In the genomic region with DNA sequence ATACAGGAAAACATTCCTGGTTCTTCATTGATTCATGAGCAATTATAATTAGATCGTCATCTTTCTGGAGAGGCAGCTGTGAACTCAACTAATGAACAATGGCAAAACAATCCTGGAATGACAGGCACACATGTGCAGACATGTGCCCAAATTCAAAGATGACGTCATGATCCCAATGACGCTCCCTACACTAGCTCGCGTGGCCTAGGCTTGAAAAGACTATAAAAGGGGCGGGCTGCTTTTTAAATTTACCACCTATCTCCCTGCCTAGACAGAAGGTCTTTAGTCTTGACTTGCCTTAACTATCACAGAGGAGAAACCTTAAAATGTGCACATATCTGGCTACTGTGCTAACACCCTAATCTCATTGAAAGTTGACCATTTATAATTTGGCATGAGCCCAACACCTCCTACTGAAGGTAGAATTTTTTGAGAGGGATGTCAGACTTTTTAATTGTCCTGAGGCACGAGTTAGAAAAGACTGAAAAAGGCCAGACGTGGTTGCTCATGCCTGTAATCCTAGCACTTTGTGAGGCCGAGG, we compare ENCODE assay signal across 1 cellular context.
TF ChIP-seq lines count a peak whose summit lies in the region.

No MANE protein-coding gene starts in this region.

TF ChIP-seq in HEK293, 187 proteins besides CTCF, POLR2A, EP300 and RAD21 (continued from another document):
- no peak for TF ChIP-seq ZNF426 (tag by site-specific recombination; IDR thresholded peaks at IDR 0.05)
- peak; percentile 47; the same call in 1 of the 2 replicates for TF ChIP-seq WT1 (tag by site-specific recombination; IDR thresholded peaks at IDR 0.05)
- TF ChIP-seq, protein P1, sequence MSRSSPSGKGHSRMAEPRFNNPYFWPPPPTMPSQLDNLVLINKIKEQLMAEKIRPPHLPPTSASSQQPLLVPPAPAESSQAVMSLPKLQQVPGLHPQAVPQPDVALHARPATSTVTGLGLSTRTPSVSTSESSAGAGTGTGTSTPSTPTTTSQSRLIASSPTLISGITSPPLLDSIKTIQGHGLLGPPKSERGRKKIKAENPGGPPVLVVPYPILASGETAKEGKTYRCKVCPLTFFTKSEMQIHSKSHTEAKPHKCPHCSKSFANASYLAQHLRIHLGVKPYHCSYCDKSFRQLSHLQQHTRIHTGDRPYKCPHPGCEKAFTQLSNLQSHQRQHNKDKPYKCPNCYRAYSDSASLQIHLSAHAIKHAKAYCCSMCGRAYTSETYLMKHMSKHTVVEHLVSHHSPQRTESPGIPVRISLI (tag by site-specific recombination; IDR thresholded peaks at IDR 0.05) = peak; percentile 54; the same call in 1 of the 2 replicates
- TF ChIP-seq, protein P2, sequence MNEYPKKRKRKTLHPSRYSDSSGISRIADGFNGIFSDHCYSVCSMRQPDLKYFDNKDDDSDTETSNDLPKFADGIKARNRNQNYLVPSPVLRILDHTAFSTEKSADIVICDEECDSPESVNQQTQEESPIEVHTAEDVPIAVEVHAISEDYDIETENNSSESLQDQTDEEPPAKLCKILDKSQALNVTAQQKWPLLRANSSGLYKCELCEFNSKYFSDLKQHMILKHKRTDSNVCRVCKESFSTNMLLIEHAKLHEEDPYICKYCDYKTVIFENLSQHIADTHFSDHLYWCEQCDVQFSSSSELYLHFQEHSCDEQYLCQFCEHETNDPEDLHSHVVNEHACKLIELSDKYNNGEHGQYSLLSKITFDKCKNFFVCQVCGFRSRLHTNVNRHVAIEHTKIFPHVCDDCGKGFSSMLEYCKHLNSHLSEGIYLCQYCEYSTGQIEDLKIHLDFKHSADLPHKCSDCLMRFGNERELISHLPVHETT (tag by site-specific recombination; IDR thresholded peaks at IDR 0.05) = peak; percentile 89
- TF ChIP-seq, protein P3, sequence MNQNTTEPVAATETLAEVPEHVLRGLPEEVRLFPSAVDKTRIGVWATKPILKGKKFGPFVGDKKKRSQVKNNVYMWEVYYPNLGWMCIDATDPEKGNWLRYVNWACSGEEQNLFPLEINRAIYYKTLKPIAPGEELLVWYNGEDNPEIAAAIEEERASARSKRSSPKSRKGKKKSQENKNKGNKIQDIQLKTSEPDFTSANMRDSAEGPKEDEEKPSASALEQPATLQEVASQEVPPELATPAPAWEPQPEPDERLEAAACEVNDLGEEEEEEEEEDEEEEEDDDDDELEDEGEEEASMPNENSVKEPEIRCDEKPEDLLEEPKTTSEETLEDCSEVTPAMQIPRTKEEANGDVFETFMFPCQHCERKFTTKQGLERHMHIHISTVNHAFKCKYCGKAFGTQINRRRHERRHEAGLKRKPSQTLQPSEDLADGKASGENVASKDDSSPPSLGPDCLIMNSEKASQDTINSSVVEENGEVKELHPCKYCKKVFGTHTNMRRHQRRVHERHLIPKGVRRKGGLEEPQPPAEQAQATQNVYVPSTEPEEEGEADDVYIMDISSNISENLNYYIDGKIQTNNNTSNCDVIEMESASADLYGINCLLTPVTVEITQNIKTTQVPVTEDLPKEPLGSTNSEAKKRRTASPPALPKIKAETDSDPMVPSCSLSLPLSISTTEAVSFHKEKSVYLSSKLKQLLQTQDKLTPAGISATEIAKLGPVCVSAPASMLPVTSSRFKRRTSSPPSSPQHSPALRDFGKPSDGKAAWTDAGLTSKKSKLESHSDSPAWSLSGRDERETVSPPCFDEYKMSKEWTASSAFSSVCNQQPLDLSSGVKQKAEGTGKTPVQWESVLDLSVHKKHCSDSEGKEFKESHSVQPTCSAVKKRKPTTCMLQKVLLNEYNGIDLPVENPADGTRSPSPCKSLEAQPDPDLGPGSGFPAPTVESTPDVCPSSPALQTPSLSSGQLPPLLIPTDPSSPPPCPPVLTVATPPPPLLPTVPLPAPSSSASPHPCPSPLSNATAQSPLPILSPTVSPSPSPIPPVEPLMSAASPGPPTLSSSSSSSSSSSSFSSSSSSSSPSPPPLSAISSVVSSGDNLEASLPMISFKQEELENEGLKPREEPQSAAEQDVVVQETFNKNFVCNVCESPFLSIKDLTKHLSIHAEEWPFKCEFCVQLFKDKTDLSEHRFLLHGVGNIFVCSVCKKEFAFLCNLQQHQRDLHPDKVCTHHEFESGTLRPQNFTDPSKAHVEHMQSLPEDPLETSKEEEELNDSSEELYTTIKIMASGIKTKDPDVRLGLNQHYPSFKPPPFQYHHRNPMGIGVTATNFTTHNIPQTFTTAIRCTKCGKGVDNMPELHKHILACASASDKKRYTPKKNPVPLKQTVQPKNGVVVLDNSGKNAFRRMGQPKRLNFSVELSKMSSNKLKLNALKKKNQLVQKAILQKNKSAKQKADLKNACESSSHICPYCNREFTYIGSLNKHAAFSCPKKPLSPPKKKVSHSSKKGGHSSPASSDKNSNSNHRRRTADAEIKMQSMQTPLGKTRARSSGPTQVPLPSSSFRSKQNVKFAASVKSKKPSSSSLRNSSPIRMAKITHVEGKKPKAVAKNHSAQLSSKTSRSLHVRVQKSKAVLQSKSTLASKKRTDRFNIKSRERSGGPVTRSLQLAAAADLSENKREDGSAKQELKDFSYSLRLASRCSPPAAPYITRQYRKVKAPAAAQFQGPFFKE (tag by site-specific recombination; IDR thresholded peaks at IDR 0.05; ENCODE audit: borderline replicate concordance) = no peak
- TF ChIP-seq ZFP37 (tag by site-specific recombination; IDR thresholded peaks at IDR 0.05) = no peak
- peak; percentile 22; the same call in 1 of the 2 replicates for TF ChIP-seq ZSCAN23 (tag by site-specific recombination; IDR thresholded peaks at IDR 0.05)
- TF ChIP-seq ZNF175 (tag by site-specific recombination; IDR thresholded peaks at IDR 0.05) = no peak
- TF ChIP-seq ZNF366 (tag by site-specific recombination; conservative IDR thresholded peaks at IDR 0.05) = peak; percentile 85
- no peak for TF ChIP-seq ZNF510 (tag by site-specific recombination; IDR thresholded peaks at IDR 0.05; ENCODE audit: insufficient replicate concordance)
- peak; percentile 66 for TF ChIP-seq OSR2 (tag by site-specific recombination; IDR thresholded peaks at IDR 0.05)
- no peak for TF ChIP-seq ZNF157 (tag by site-specific recombination; IDR thresholded peaks at IDR 0.05)
- TF ChIP-seq SP3 (tag by site-specific recombination; IDR thresholded peaks at IDR 0.05) = 0 out of 2 replicates have a peak, but pooled peaks have one; percentile 30
- TF ChIP-seq ZNF10 (tag by site-specific recombination; IDR thresholded peaks at IDR 0.05) = no peak
- no peak for TF ChIP-seq ZNF791 (tag by site-specific recombination; IDR thresholded peaks at IDR 0.05)
- no peak for TF ChIP-seq ZNF549 (tag by site-specific recombination; IDR thresholded peaks at IDR 0.05)
- no peak for TF ChIP-seq RBAK (tag by site-specific recombination; IDR thresholded peaks at IDR 0.05)
- TF ChIP-seq, protein P4, sequence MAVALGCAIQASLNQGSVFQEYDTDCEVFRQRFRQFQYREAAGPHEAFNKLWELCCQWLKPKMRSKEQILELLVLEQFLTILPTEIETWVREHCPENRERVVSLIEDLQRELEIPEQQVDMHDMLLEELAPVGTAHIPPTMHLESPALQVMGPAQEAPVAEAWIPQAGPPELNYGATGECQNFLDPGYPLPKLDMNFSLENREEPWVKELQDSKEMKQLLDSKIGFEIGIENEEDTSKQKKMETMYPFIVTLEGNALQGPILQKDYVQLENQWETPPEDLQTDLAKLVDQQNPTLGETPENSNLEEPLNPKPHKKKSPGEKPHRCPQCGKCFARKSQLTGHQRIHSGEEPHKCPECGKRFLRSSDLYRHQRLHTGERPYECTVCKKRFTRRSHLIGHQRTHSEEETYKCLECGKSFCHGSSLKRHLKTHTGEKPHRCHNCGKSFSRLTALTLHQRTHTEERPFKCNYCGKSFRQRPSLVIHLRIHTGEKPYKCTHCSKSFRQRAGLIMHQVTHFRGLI (tag by site-specific recombination; IDR thresholded peaks at IDR 0.05) = peak; percentile 16; the same call in 1 of the 2 replicates
- TF ChIP-seq ZBTB1 (tag by site-specific recombination; IDR thresholded peaks at IDR 0.05) = no peak
- TF ChIP-seq IKZF3 (tag by site-specific recombination; IDR thresholded peaks at IDR 0.05) = peak; percentile 57; the same call in 1 of the 2 replicates
- peak; percentile 87; the same call in 1 of the 2 replicates for TF ChIP-seq ZNF558 (tag by site-specific recombination; IDR thresholded peaks at IDR 0.05)
- TF ChIP-seq ZNF19 (tag by site-specific recombination; IDR thresholded peaks at IDR 0.05; ENCODE audit: low read depth) = no peak
- peak; percentile 85 for TF ChIP-seq ZEB2 (tag by site-specific recombination; IDR thresholded peaks at IDR 0.05)
- TF ChIP-seq ZNF146 (tag by site-specific recombination; IDR thresholded peaks at IDR 0.05) = no peak
- TF ChIP-seq, protein P5, sequence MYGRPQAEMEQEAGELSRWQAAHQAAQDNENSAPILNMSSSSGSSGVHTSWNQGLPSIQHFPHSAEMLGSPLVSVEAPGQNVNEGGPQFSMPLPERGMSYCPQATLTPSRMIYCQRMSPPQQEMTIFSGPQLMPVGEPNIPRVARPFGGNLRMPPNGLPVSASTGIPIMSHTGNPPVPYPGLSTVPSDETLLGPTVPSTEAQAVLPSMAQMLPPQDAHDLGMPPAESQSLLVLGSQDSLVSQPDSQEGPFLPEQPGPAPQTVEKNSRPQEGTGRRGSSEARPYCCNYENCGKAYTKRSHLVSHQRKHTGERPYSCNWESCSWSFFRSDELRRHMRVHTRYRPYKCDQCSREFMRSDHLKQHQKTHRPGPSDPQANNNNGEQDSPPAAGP (tag by site-specific recombination; IDR thresholded peaks at IDR 0.05) = peak; percentile 90
- TF ChIP-seq, protein P6, sequence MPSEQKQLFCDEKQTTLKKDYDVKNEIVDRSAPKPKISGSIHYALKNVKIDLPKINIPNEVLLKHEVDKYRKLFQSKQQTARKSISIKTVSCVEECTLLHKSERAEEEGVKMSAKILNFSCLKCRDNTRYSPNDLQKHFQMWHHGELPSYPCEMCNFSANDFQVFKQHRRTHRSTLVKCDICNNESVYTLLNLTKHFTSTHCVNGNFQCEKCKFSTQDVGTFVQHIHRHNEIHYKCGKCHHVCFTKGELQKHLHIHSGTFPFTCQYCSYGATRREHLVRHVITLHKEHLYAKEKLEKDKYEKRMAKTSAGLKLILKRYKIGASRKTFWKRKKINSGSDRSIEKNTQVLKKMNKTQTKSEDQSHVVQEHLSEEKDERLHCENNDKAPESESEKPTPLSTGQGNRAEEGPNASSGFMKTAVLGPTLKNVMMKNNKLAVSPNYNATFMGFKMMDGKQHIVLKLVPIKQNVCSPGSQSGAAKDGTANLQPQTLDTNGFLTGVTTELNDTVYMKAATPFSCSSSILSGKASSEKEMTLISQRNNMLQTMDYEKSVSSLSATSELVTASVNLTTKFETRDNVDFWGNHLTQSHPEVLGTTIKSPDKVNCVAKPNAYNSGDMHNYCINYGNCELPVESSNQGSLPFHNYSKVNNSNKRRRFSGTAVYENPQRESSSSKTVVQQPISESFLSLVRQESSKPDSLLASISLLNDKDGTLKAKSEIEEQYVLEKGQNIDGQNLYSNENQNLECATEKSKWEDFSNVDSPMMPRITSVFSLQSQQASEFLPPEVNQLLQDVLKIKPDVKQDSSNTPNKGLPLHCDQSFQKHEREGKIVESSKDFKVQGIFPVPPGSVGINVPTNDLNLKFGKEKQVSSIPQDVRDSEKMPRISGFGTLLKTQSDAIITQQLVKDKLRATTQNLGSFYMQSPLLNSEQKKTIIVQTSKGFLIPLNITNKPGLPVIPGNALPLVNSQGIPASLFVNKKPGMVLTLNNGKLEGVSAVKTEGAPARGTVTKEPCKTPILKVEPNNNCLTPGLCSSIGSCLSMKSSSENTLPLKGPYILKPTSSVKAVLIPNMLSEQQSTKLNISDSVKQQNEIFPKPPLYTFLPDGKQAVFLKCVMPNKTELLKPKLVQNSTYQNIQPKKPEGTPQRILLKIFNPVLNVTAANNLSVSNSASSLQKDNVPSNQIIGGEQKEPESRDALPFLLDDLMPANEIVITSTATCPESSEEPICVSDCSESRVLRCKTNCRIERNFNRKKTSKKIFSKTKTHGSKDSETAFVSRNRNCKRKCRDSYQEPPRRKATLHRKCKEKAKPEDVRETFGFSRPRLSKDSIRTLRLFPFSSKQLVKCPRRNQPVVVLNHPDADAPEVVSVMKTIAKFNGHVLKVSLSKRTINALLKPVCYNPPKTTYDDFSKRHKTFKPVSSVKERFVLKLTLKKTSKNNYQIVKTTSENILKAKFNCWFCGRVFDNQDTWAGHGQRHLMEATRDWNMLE (tag by site-specific recombination; conservative IDR thresholded peaks at IDR 0.05; ENCODE audit: low read depth) = peak; percentile 48; the same call in 1 of the 2 replicates
- peak; percentile 35; the same call in 1 of the 2 replicates for TF ChIP-seq ZNF394 (tag by site-specific recombination; IDR thresholded peaks at IDR 0.05; ENCODE audit: borderline replicate concordance)
- TF ChIP-seq ZNF664 (tag by site-specific recombination; IDR thresholded peaks at IDR 0.05) = peak; percentile 46; the same call in 1 of the 2 replicates
- TF ChIP-seq, protein P7, sequence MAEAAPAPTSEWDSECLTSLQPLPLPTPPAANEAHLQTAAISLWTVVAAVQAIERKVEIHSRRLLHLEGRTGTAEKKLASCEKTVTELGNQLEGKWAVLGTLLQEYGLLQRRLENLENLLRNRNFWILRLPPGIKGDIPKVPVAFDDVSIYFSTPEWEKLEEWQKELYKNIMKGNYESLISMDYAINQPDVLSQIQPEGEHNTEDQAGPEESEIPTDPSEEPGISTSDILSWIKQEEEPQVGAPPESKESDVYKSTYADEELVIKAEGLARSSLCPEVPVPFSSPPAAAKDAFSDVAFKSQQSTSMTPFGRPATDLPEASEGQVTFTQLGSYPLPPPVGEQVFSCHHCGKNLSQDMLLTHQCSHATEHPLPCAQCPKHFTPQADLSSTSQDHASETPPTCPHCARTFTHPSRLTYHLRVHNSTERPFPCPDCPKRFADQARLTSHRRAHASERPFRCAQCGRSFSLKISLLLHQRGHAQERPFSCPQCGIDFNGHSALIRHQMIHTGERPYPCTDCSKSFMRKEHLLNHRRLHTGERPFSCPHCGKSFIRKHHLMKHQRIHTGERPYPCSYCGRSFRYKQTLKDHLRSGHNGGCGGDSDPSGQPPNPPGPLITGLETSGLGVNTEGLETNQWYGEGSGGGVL (tag by site-specific recombination; IDR thresholded peaks at IDR 0.05) = peak; percentile 58
- TF ChIP-seq KLF8 (tag by site-specific recombination; IDR thresholded peaks at IDR 0.05) = peak; percentile 74
- peak; percentile 58 for TF ChIP-seq ZNF335 (tag by site-specific recombination; conservative IDR thresholded peaks at IDR 0.05)
- peak; percentile 91 for TF ChIP-seq ZBTB21 (tag by site-specific recombination; IDR thresholded peaks at IDR 0.05)
- TF ChIP-seq ZBTB8A (tag by site-specific recombination; IDR thresholded peaks at IDR 0.05) = peak; percentile 63
